ENCODE assay signal across 13 cellular contexts in genomic region chr2:176419591-176420071, GRCh38.
DNase-seq lines count a peak whose midpoint lies in the region; ATAC-seq and TF ChIP-seq lines count a peak whose summit lies in the region.
"Had no signal": no experiment of that assay in that cellular context is flagged by ENCODE, and none has a peak within 500 bp of the region (broad histone marks: within the 10 kb centered on the region; RNA-seq: fewer than 3 reads in every experiment).

No MANE protein-coding gene starts in this region.

- H3K27ac ChIP-seq in aorta (ENCODE audit: low read depth in 1 of 2, low read length in 2 of 2): peak overlapping the region in 1 of 2 donors; percentile 71
- H3K27ac ChIP-seq: adrenal gland, SJCRH30 had no signal

- POLR2A ChIA-PET in HEK293T (lab: Yijun Ruan, JAX): no interaction called here

- no peak for TF ChIP-seq CTCF in astrocyte of the spinal cord (IDR thresholded peaks at IDR 0.05; ENCODE audit: low read depth, low read length)

- ATAC-seq in aorta (ENCODE audit: low FRiP score): peak; percentile 26
- ATAC-seq: sciatic nerve, WTC11 had no signal

- intact Hi-C loops in aorta (cut with DNase I): no loop called here

- H3K27me3 ChIP-seq in aorta (ENCODE audit: control insufficient read depth in 1 of 2, insufficient read depth in 2 of 2, low read length in 1 of 2): no peaks in the 10 kb centered on the region
- H3K27me3 ChIP-seq: adrenal gland, SJCRH30 had no signal

- H3K36me3 ChIP-seq in aorta (ENCODE audit: control insufficient read depth in 1 of 2, insufficient read depth in 2 of 2, low read length in 1 of 2): no peaks in the 10 kb centered on the region
- H3K36me3 ChIP-seq: adrenal gland, SJCRH30 had no signal

- H3K4me1 ChIP-seq in aorta (ENCODE audit: control insufficient read depth in 1 of 2, insufficient read depth in 2 of 2, low read length in 2 of 2): peaks cover 0 to 2% of the 10 kb centered on the region in 2 donors
- H3K4me1 ChIP-seq: adrenal gland had no signal

- H3K4me3 ChIP-seq in astrocyte of the spinal cord (ENCODE audit: low read depth, low read length): no peak overlapping the region
- H3K4me3 ChIP-seq in aorta (ENCODE audit: low read length in 2 of 2): no peak overlapping the region
- H3K4me3 ChIP-seq: adrenal gland, SJCRH30 had no signal

- CTCF ChIA-PET in HEK293T (lab: Yijun Ruan, JAX): no interaction called here

- H3K9me3 ChIP-seq in aorta (ENCODE audit: control insufficient read depth, low read length): no peaks in the 10 kb centered on the region
- H3K9me3 ChIP-seq: adrenal gland, SJCRH30 had no signal

- 31 to 32% methylated on average over 4 of the region's 4 CpGs for WGBS in aorta, 2 donors

- in situ Hi-C loops in astrocyte of the spinal cord (cut with HindIII; ENCODE audit: low sequenced_read_pairs): no loop called here

- DNase-seq in HS-27A (ENCODE audit: low read depth) (peak; percentile 68), astrocyte of the spinal cord (ENCODE audit: low read depth, low spot score) (peak; percentile 71), iris pigment epithelial cell (ENCODE audit: low read depth) (peak; percentile 82), aorta (no peak), COLO829 (ENCODE audit: low spot score) (no peak), midbrain (lab: John Stamatoyannopoulos, UW) (no peak), HEK293T (ENCODE audit: extremely low spot score) (no peak)
- DNase-seq: activated T-cell treated with anti-CD3 and anti-CD28 coated beads for 4 hours, adrenal gland, NCI-H2029 treated with DMSO at 0.1 percent for 48 hours, SJCRH30 had no signal

TF ChIP-seq in HEK293T, 16 proteins besides CTCF, POLR2A, EP300 and RAD21:
- TF ChIP-seq, protein P1, sequence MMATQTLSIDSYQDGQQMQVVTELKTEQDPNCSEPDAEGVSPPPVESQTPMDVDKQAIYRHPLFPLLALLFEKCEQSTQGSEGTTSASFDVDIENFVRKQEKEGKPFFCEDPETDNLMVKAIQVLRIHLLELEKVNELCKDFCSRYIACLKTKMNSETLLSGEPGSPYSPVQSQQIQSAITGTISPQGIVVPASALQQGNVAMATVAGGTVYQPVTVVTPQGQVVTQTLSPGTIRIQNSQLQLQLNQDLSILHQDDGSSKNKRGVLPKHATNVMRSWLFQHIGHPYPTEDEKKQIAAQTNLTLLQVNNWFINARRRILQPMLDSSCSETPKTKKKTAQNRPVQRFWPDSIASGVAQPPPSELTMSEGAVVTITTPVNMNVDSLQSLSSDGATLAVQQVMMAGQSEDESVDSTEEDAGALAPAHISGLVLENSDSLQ (IDR thresholded peaks at IDR 0.05): no peak
- TF ChIP-seq BHLHE40 (IDR thresholded peaks at IDR 0.05; ENCODE audit: borderline replicate concordance): no peak
- no peak for TF ChIP-seq FOXM1 (IDR thresholded peaks at IDR 0.05; ENCODE audit: borderline replicate concordance)
- TF ChIP-seq L3MBTL2 (conservative IDR thresholded peaks at IDR 0.05): no peak
- TF ChIP-seq CTBP1 (IDR thresholded peaks at IDR 0.05; ENCODE audit: borderline replicate concordance): no peak
- no peak for TF ChIP-seq SUZ12 (IDR thresholded peaks at IDR 0.05)
- no peak for TF ChIP-seq ZNF384 (IDR thresholded peaks at IDR 0.05)
- no peak for TF ChIP-seq ARNT (IDR thresholded peaks at IDR 0.05)
- no peak for TF ChIP-seq HDGF (IDR thresholded peaks at IDR 0.05; ENCODE audit: borderline replicate concordance)

Comparison
In these comparisons a context has a peak if more than half of its experiments do, and no peak if none do; other contexts are left out.
1. DNase-seq: peak in HS-27A (single experiment), astrocyte of the spinal cord (single experiment) and iris pigment epithelial cell (single experiment); none in aorta (0 of 2), COLO829 (single experiment), midbrain (single experiment) and HEK293T (single experiment).